8 cellular contexts compared by ENCODE assay signal in genomic region chr5:42756630-42757601, GRCh38. TPM values are rescaled to one million over a fixed set of nuclear protein-coding genes. Genes with fewer than 3 reads are reported as not detected.
A peak's percentile ranks its signal among the peaks of the same experiment; 100 is the strongest.
DNase-seq lines count a peak whose midpoint lies in the region; ATAC-seq, FAIRE-seq and TF ChIP-seq lines count a peak whose summit lies in the region.

Gene CCDC152 (plus strand): TSS chr5:42756818. CDS start chr5:42759122, 2,304 bp downstream.

- H3K27ac Mint-ChIP-seq in T-helper 2 cell treated with Interferon-gamma antibody and Interleukin-4, amounts not matched to agents 5 μg/mL and 100 μg/mL, for 36 hours, result peak within 1 kb of the TSS; percentile 67

- no peaks in the 10 kb centered on the region for H3K9me1 ChIP-seq in K562 (ENCODE audit: control insufficient read depth, insufficient read depth, low read length)

- ATAC-seq in GM18508 (IDR thresholded peaks at IDR 0.05; ENCODE audit: insufficient read depth, unreplicated experiment) (peak; percentile 78), HG03025 (IDR thresholded peaks at IDR 0.05; ENCODE audit: low FRiP score, unreplicated experiment) (peak; percentile 87), K562 (peak; percentile 96)

- H3K9me3 ChIP-seq in K562 (replicated peaks; ENCODE audit: control insufficient read depth, insufficient read depth, low read depth, low read length), result no peaks in the 10 kb centered on the region

- H3K36me3 ChIP-seq in K562 (ENCODE audit: control insufficient read depth, insufficient read depth, low read length), result no peaks in the 10 kb centered on the region

- H3K4me1 ChIP-seq in K562 (replicated peaks in 1 of 2; ENCODE audit: control insufficient read depth in 2 of 2, insufficient read depth in 2 of 2, low read length in 2 of 2), result peaks cover 4 to 5% of the 10 kb centered on the region in 2 experiments; a peak in 2 of 5 replicates

- no peaks in the 10 kb centered on the region for H3K9me3 Mint-ChIP-seq in T-helper 2 cell treated with Interferon-gamma antibody and Interleukin-4, amounts not matched to agents 5 μg/mL and 100 μg/mL, for 36 hours

- no peak for TF ChIP-seq RAD21 in K562 (CRISPR knock-in tag; conservative IDR thresholded peaks at IDR 0.05 in 1 of 2, IDR thresholded peaks at IDR 0.05 in 1 of 2)

- peaks cover 15% of the 10 kb centered on the region for H3K27me3 Mint-ChIP-seq in T-helper 2 cell treated with Interferon-gamma antibody and Interleukin-4, amounts not matched to agents 5 μg/mL and 100 μg/mL, for 36 hours (ENCODE audit: low read depth)

- no peaks in the 10 kb centered on the region for H4K20me1 ChIP-seq in K562 (replicated peaks; ENCODE audit: control insufficient read depth, insufficient read depth, low read length)

- TF ChIP-seq EP300 in K562 (IDR thresholded peaks at IDR 0.05; ENCODE audit: low read length), result no peak

- POLR2A ChIA-PET in K562 (lab: Yijun Ruan, JAX), result interaction anchor here (0.5 kb wide), 1 partner anchor 165 kb away, joined by 3 read pairs; no protein-coding TSS in a partner anchor

- peak; percentile 49 for DNase-seq in T-helper 2 cell treated with Interferon-gamma antibody and Interleukin-4, amounts not matched to agents 5 μg/mL and 100 μg/mL, for 36 hours (ENCODE audit: low spot score)
- DNase-seq in K562 (ENCODE audit: extremely low read depth in 1 of 4, low spot score in 3 of 4), result peak; percentile 11 to 67 (median 28)
- peak; percentile 68 for DNase-seq in left kidney (ENCODE audit: low read depth, low spot score)
- peak; percentile 7 for DNase-seq in stimulated activated CD8-positive, alpha-beta memory T cell treated with anti-CD3 and anti-CD28 coated beads, Interleukin-15, amount 100 ng/mL, for 1 hour (ENCODE audit: low read depth)
- DNase-seq in GOT3 (lab: John Stamatoyannopoulos, UW), result no peak
- DNase-seq in AG08396 (ENCODE audit: low spot score), result no peak

- intact Hi-C loops in K562 (cut with micrococcal nuclease), result loop anchor here (10.0 kb wide), 1 partner anchor 288 kb away; the partner anchor contains the start of gene ANXA2R

- peak within 1 kb of the TSS; percentile 36 to 87; a peak in 3 of 4 replicates for H3K9ac ChIP-seq in K562 (ENCODE audit: insufficient read depth in 1 of 2, low read depth in 2 of 2, low read length in 2 of 2)

- CTCF ChIA-PET in K562 (lab: Yijun Ruan, JAX; ENCODE audit: low intra/inter-chr PET ratio), result no interaction called here

- TSS peak; percentile 81 for BruUV-seq in K562 (replicated peaks; lab: Mats Ljungman, UMichigan)

- TF ChIP-seq POLR2A in K562 (conservative IDR thresholded peaks at IDR 0.05), result peak; percentile 45; the same call in 1 of the 2 replicates

- 10% methylated on average over 31 of the region's 35 CpGs for WGBS in K562 (ENCODE audit: insufficient coverage, low coverage, missing lambda C conversion rate)

- peaks cover 4% of the 10 kb centered on the region for H3K36me3 Mint-ChIP-seq in T-helper 2 cell treated with Interferon-gamma antibody and Interleukin-4, amounts not matched to agents 5 μg/mL and 100 μg/mL, for 36 hours (ENCODE audit: low read depth)

- TF ChIP-seq CTCF in K562 (IDR thresholded peaks at IDR 0.05 in 2 of 3, conservative IDR thresholded peaks at IDR 0.05 in 1 of 3; ENCODE audit: insufficient read depth in 2 of 3, low read depth in 1 of 3, low read length in 3 of 3), result no peak

- H2AFZ ChIP-seq in K562 (ENCODE audit: low read depth, low read length), result peak within 1 kb of the TSS; percentile 82

- in situ Hi-C loops in K562 (cut with MboI), result loop anchor here (25.0 kb wide), 1 partner anchor 895 kb away; the partner anchor contains the start of gene OXCT1

- no peak within 1 kb of the TSS; the same call in 2 of the 3 replicates for H3K27ac ChIP-seq in K562 (ENCODE audit: extremely low read depth, low read depth, low read length)

- peak within 1 kb of the TSS; percentile 81 for H3K4me2 ChIP-seq in K562 (ENCODE audit: insufficient read depth, low read length)

- FAIRE-seq in K562 (lab: Jason Lieb, UNC), result no peak

- H3K79me2 ChIP-seq in K562 (ENCODE audit: control insufficient read depth, insufficient read depth, low read length), result no peaks in the 10 kb centered on the region; the same call in 2 of the 3 replicates

- H3K4me3 Mint-ChIP-seq in T-helper 2 cell treated with Interferon-gamma antibody and Interleukin-4, amounts not matched to agents 5 μg/mL and 100 μg/mL, for 36 hours, result peak within 1 kb of the TSS; percentile 87

- peaks cover 14% of the 10 kb centered on the region for H3K4me1 Mint-ChIP-seq in T-helper 2 cell treated with Interferon-gamma antibody and Interleukin-4, amounts not matched to agents 5 μg/mL and 100 μg/mL, for 36 hours (ENCODE audit: low read depth)

- H3K27me3 ChIP-seq in K562 (ENCODE audit: control insufficient read depth in 2 of 2, insufficient read depth in 2 of 2, low read length in 2 of 2), result no peaks in the 10 kb centered on the region

- H3K4me3 ChIP-seq in K562, result peak within 1 kb of the TSS; percentile 48

TF ChIP-seq in K562, 482 proteins besides CTCF, POLR2A, EP300 and RAD21 (continues in another document):
- no peak for TF ChIP-seq TSHZ1 (CRISPR knock-in tag; IDR thresholded peaks at IDR 0.05)
- no peak for TF ChIP-seq TBL1XR1 (IDR thresholded peaks at IDR 0.05; ENCODE audit: low read length in 2 of 2)
- no peak for TF ChIP-seq ZNF431 (CRISPR knock-in tag; IDR thresholded peaks at IDR 0.05)
- TF ChIP-seq GABPA (tag; conservative IDR thresholded peaks at IDR 0.05; ENCODE audit: low read depth), result peak; percentile 85
- peak in 1 of 2 experiments; percentile 30; a peak in 1 of 4 replicates for TF ChIP-seq MAZ (CRISPR knock-in tag; conservative IDR thresholded peaks at IDR 0.05 in 1 of 2, IDR thresholded peaks at IDR 0.05 in 1 of 2)
- peak in 2 of 3 experiments; percentile 71 to 95; a peak in 4 of 6 replicates for TF ChIP-seq ZBTB11 (CRISPR knock-in tag; IDR thresholded peaks at IDR 0.05)

RNA-seq across cellular contexts. Expression of gene CCDC152, which starts in this region (rescaled TPM):
- total RNA-seq in K562 (2011; cell fraction: chromatin; rRNA removed; ENCODE audit: low replicate concordance), result 0.39 and 2.3 TPM in 2 replicates
- 0.50 and 0.66 TPM in 2 replicates for total RNA-seq in K562 (2011; cell fraction: nucleolus; rRNA removed)
- total RNA-seq in K562 (2011; cell fraction: nucleoplasm; rRNA removed), result 1.2 and 2.2 TPM in 2 replicates
- total RNA-seq in K562 (2014; rRNA removed), result 3.0 and 3.6 TPM in 2 replicates
- total RNA-seq in K562 (2014; rRNA removed; fragmentation: Illumina TruSeq; extraction: Trizol), result 7.3 and 7.8 TPM in 2 replicates
- total RNA-seq in K562 (2015; rRNA removed; fragmentation: Illumina TruSeq; extraction: Trizol), result 3.8 and 4.5 TPM in 2 replicates
- total RNA-seq in K562 (2021), result 4.7 and 5.1 TPM in 2 replicates
- polyA plus RNA-seq in K562 (2011; rRNA removed), result 1.3 and 2.5 TPM in 2 replicates
- 0.44 and 0.48 TPM in 2 replicates for polyA plus RNA-seq in K562 (2011; cell fraction: cytosol; rRNA removed)
- 0.34 and 0.57 TPM in 2 replicates for polyA plus RNA-seq in K562 (2011; cell fraction: nucleus; rRNA removed)
- polyA plus RNA-seq in K562 (2012), result 7.2 and 11.7 TPM in 2 replicates
- polyA plus RNA-seq in K562 (2014; fragmentation: Illumina TruSeq; extraction: Trizol), result 5.4 and 6.7 TPM in 2 replicates
- 10 to 100 TPM; 11.0 to 11.6 TPM for polyA plus RNA-seq in K562 (2014; fragmentation: Nextera tagmentation; extraction: Ambion mirVana)
- polyA plus RNA-seq in K562 (2014; rRNA removed), result 3.9 and 4.0 TPM in 2 replicates
- 1.0 and 1.4 TPM in 2 replicates for polyA minus RNA-seq in K562 (2011; rRNA and poly(A)+ RNA removed)
- 0.38 TPM in 1 of 2 replicates, not detected in the other for polyA minus RNA-seq in K562 (2011; cell fraction: cytosol; rRNA and poly(A)+ RNA removed)
- polyA minus RNA-seq in K562 (2011; cell fraction: nucleus; rRNA and poly(A)+ RNA removed), result 0.67 TPM in 2 replicates

Comparison
In these comparisons a context has a peak if more than half of its experiments do, and no peak if none do; other contexts are left out.
1. DNase-seq: peak in T-helper 2 cell treated with Interferon-gamma antibody and Interleukin-4, amounts not matched to agents 5 μg/mL and 100 μg/mL, for 36 hours (single experiment), K562 (4 of 4), left kidney (single experiment) and stimulated activated CD8-positive, alpha-beta memory T cell treated with anti-CD3 and anti-CD28 coated beads, Interleukin-15, amount 100 ng/mL, for 1 hour (single experiment); none in GOT3 (single experiment) and AG08396 (single experiment).
2. Peak in every context shown above with its lines, with median percentiles within 50 percentile points of each other: ATAC-seq.